ENCODE assay signal across 8 cellular contexts in genomic region chr4:26061248-26061986, GRCh38.
DNase-seq lines count a peak whose midpoint lies in the region; ATAC-seq and TF ChIP-seq lines count a peak whose summit lies in the region.

No MANE protein-coding gene starts in this region.

- no peak overlapping the region for H3K4me3 ChIP-seq in kidney epithelial cell (ENCODE audit: low read depth, low read length)

- H3K4me1 Mint-ChIP-seq in CD14-positive monocyte = peaks cover 18% of the 10 kb centered on the region
- H3K4me1 Mint-ChIP-seq in activated naive CD8-positive, alpha-beta T cell treated with anti-CD3 and anti-CD28 coated beads for 36 hours = peaks cover 8% of the 10 kb centered on the region

- H3K4me3 Mint-ChIP-seq in CD14-positive monocyte = no peak overlapping the region
- no peak overlapping the region for H3K4me3 Mint-ChIP-seq in activated naive CD8-positive, alpha-beta T cell treated with anti-CD3 and anti-CD28 coated beads for 36 hours

- H3K36me3 ChIP-seq in kidney epithelial cell (ENCODE audit: control insufficient read depth, insufficient read depth, low read length) = no peaks in the 10 kb centered on the region

- DNase-seq in CD14-positive monocyte (ENCODE audit: low spot score) (peak; percentile 67), M059J (ENCODE audit: low read depth) (peak; percentile 45), kidney epithelial cell (ENCODE audit: low read depth) (no peak), NCI-H774 (lab: John Stamatoyannopoulos, UW) (no peak)
- peak; percentile 10 for DNase-seq in activated naive CD8-positive, alpha-beta T cell treated with anti-CD3 and anti-CD28 coated beads for 36 hours

- H3K36me3 Mint-ChIP-seq in CD14-positive monocyte = no peaks in the 10 kb centered on the region
- no peaks in the 10 kb centered on the region for H3K36me3 Mint-ChIP-seq in activated naive CD8-positive, alpha-beta T cell treated with anti-CD3 and anti-CD28 coated beads for 36 hours

- peaks cover 12 to 22% (median 20%) of the 10 kb centered on the region in 3 donors for H3K27me3 Mint-ChIP-seq in CD14-positive monocyte (ENCODE audit: low read depth in 3 of 3)
- H3K27me3 Mint-ChIP-seq in activated naive CD8-positive, alpha-beta T cell treated with anti-CD3 and anti-CD28 coated beads for 36 hours = peaks cover 29% of the 10 kb centered on the region

- H3K9me3 Mint-ChIP-seq in CD14-positive monocyte = peaks cover 0 to 5% (median 0%) of the 10 kb centered on the region in 7 donors
- peaks cover 3% of the 10 kb centered on the region for H3K9me3 Mint-ChIP-seq in activated naive CD8-positive, alpha-beta T cell treated with anti-CD3 and anti-CD28 coated beads for 36 hours

- no peaks in the 10 kb centered on the region for H3K27me3 ChIP-seq in kidney epithelial cell (ENCODE audit: control insufficient read depth, insufficient read depth, low read length)

- peak overlapping the region in 3 of 7 donors; percentile 10 to 38 (median 35) for H3K27ac Mint-ChIP-seq in CD14-positive monocyte
- H3K27ac Mint-ChIP-seq in activated naive CD8-positive, alpha-beta T cell treated with anti-CD3 and anti-CD28 coated beads for 36 hours = no peak overlapping the region

- intact Hi-C loops in CD14-positive monocyte (cut with micrococcal nuclease) = no loop called here

- ATAC-seq in GM18909 (IDR thresholded peaks at IDR 0.05; ENCODE audit: poor library complexity, unreplicated experiment) (peak; percentile 82), HG02840 (IDR thresholded peaks at IDR 0.05; ENCODE audit: low FRiP score, unreplicated experiment) (no peak), HG02973 (IDR thresholded peaks at IDR 0.05; ENCODE audit: unreplicated experiment) (no peak)

- TF ChIP-seq CTCF in CD14-positive monocyte (IDR thresholded peaks at IDR 0.05) = peak; percentile 82
- TF ChIP-seq CTCF in kidney epithelial cell (IDR thresholded peaks at IDR 0.05; ENCODE audit: insufficient read depth, low read length, poor library complexity, severe bottlenecking) = peak; percentile 46

Comparison
In these comparisons a context has a peak if more than half of its experiments do, and no peak if none do; other contexts are left out.
1. DNase-seq: peak in CD14-positive monocyte (single experiment), M059J (single experiment) and activated naive CD8-positive, alpha-beta T cell treated with anti-CD3 and anti-CD28 coated beads for 36 hours (single experiment); none in kidney epithelial cell (single experiment) and NCI-H774 (single experiment).